Comparison of ENCODE assay signal across 9 cellular contexts in the genomic region with DNA sequence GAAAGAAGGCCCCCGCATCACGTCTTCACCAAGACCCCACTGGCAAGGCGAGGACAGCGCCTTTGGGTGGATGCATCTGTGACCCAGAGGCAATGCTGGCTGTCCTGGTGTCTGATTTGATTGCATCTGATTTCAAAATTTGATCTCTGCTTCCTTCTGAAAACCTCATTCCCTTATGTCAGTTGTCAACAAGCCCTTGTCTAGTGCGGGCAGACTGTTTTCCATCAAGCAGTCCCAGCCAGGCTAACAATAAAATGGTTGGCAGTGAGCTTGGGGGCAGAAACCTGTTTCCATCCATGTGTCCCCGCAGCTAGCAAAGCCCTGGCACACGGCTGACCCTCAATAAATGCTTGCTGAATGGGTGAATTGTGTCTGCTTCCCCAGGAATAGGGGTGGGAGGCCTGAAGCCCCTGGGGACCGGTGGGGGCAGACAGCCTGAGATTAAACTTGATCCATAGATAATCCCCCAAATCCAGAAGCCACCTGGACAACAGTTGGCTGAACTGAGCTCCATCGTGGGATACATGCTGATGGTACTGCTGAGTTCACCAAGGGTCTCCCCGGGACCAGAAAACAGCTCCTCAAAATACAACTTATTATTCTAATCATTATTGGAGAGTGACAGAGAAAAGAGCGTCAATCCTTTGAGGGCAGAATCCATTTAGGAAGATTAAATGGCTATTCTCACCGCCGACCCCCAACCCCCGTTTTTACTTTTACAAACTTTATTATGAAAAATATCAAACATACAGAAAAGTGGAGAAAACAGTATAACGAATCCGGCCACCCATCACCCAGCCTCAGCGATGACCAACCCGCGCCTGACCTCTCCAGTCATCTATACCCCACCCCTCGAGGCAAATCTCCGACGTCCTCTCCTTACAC. TPM values are rescaled to one million over a fixed set of nuclear protein-coding genes. Genes with fewer than 3 reads are reported as not detected.
A peak's percentile ranks its signal among the peaks of the same experiment; 100 is the strongest.
DNase-seq lines count a peak whose midpoint lies in the region; ATAC-seq, FAIRE-seq and TF ChIP-seq lines count a peak whose summit lies in the region.
"Had no signal": no experiment of that assay in that cellular context is flagged by ENCODE, and none has a peak within 500 bp of the region (broad histone marks: within the 10 kb centered on the region; RNA-seq: fewer than 3 reads in every experiment).

No MANE protein-coding gene starts in this region.

- H3K4me2 ChIP-seq in K562 (ENCODE audit: insufficient read depth, low read length): peak overlapping the region; percentile 76

- TF ChIP-seq CTCF in AG09309 (IDR thresholded peaks at IDR 0.05; ENCODE audit: control insufficient read depth, insufficient read depth, low read depth, low read length, missing control alignments): no peak
- no peak for TF ChIP-seq CTCF in K562 (IDR thresholded peaks at IDR 0.05 in 2 of 3, conservative IDR thresholded peaks at IDR 0.05 in 1 of 3; ENCODE audit: insufficient read depth in 2 of 3, low read depth in 1 of 3, low read length in 3 of 3)
- TF ChIP-seq CTCF in lung (IDR thresholded peaks at IDR 0.05; ENCODE audit: control extremely low read depth, extremely low read depth): no peak
- TF ChIP-seq CTCF in upper lobe of left lung (IDR thresholded peaks at IDR 0.05): no peak

- peaks cover 39% of the 10 kb centered on the region for H3K27me3 ChIP-seq in HUES64 (ENCODE audit: insufficient read depth, low read length)
- H3K27me3 ChIP-seq in K562 (ENCODE audit: control insufficient read depth in 2 of 2, insufficient read depth in 2 of 2, low read length in 2 of 2): no peaks in the 10 kb centered on the region
- H3K27me3 ChIP-seq in lung (ENCODE audit: control insufficient read depth, insufficient read depth): no peaks in the 10 kb centered on the region
- H3K27me3 ChIP-seq in upper lobe of left lung: peaks cover 0 to 4% (median 0%) of the 10 kb centered on the region in 4 donors

- H3K9ac ChIP-seq in HUES64 (ENCODE audit: low read depth, low read length) (peak overlapping the region; percentile 75), K562 (ENCODE audit: insufficient read depth in 1 of 2, low read depth in 2 of 2, low read length in 2 of 2) (peak overlapping the region; percentile 62 to 91; a peak in 3 of 4 replicates)

- ATAC-seq in K562 (no peak), lung (ENCODE audit: insufficient read depth, low FRiP score) (no peak), upper lobe of left lung (ENCODE audit: low FRiP score in 2 of 2) (no peak), GM19328 (IDR thresholded peaks at IDR 0.05; ENCODE audit: unreplicated experiment) (no peak), GM18870 (IDR thresholded peaks at IDR 0.05; ENCODE audit: unreplicated experiment) (no peak), GM18868 (IDR thresholded peaks at IDR 0.05; ENCODE audit: unreplicated experiment) (no peak)

- POLR2A ChIA-PET in K562 (lab: Yijun Ruan, JAX): interaction anchor here (0.6 to 1.1 kb wide), 3 partner anchors 12 to 1643 kb away, joined by 3 to 4 read pairs (median 4); no protein-coding TSS in a partner anchor

- no peaks in the 10 kb centered on the region for H4K20me1 ChIP-seq in K562 (replicated peaks; ENCODE audit: control insufficient read depth, insufficient read depth, low read length)

- TF ChIP-seq RAD21 in K562 (CRISPR knock-in tag; conservative IDR thresholded peaks at IDR 0.05 in 1 of 2, IDR thresholded peaks at IDR 0.05 in 1 of 2): no peak

- H2AFZ ChIP-seq in K562 (ENCODE audit: low read depth, low read length): peak overlapping the region; percentile 92

- H3K4me1 ChIP-seq in HUES64 (ENCODE audit: insufficient read depth, low read length): peaks cover 42% of the 10 kb centered on the region
- H3K4me1 ChIP-seq in K562 (replicated peaks in 1 of 2; ENCODE audit: control insufficient read depth in 2 of 2, insufficient read depth in 2 of 2, low read length in 2 of 2): peaks cover 36 to 39% of the 10 kb centered on the region in 2 experiments
- H3K4me1 ChIP-seq in lung (ENCODE audit: control insufficient read depth in 2 of 2, insufficient read depth in 2 of 2, low read length in 2 of 2): peaks cover 4 to 10% of the 10 kb centered on the region in 2 donors
- peaks cover 29 to 56% (median 45%) of the 10 kb centered on the region in 4 donors for H3K4me1 ChIP-seq in upper lobe of left lung

- H3K4me3 ChIP-seq in AG09309 (ENCODE audit: control insufficient read depth, low read depth, low read length) (peak overlapping the region; percentile 72), HUES64 (ENCODE audit: low read length) (peak overlapping the region; percentile 86), K562 (peak overlapping the region; percentile 69), lung (peak overlapping the region; percentile 71), upper lobe of left lung (peak overlapping the region; percentile 30 to 84 (median 71))

- H3K9me1 ChIP-seq in K562 (ENCODE audit: control insufficient read depth, insufficient read depth, low read length): no peaks in the 10 kb centered on the region

- WGBS in HUES64: 10% methylated on average over 22 of the region's 22 CpGs
- WGBS in K562 (ENCODE audit: insufficient coverage, low coverage, missing lambda C conversion rate): 22% methylated on average over 18 of the region's 22 CpGs
- 22 to 23% methylated on average over 22 of the region's 22 CpGs for WGBS in lung, 2 donors
- WGBS in upper lobe of left lung, 2 donors: 27 to 30% methylated on average over 21 to 22 of the region's 22 CpGs

- BruUV-seq in K562 (replicated peaks; lab: Mats Ljungman, UMichigan): TSS peak; percentile 83

- TF ChIP-seq EP300 in K562 (IDR thresholded peaks at IDR 0.05; ENCODE audit: low read length) (no peak), upper lobe of left lung (IDR thresholded peaks at IDR 0.05) (no peak)

- in situ Hi-C loops in K562 (cut with MboI): no loop called here

- CTCF ChIA-PET in K562 (lab: Yijun Ruan, JAX; ENCODE audit: low intra/inter-chr PET ratio): interaction anchor here (1.1 kb wide), 1 partner anchor 143 kb away, joined by 4 read pairs; no protein-coding TSS in a partner anchor

- H3K36me3 ChIP-seq in HUES64 (ENCODE audit: insufficient read depth, low read length) (no peaks in the 10 kb centered on the region), K562 (ENCODE audit: control insufficient read depth, insufficient read depth, low read length) (no peaks in the 10 kb centered on the region), lung (ENCODE audit: control insufficient read depth in 2 of 2, insufficient read depth in 2 of 2, low read length in 2 of 2) (no peaks in the 10 kb centered on the region), upper lobe of left lung (no peaks in the 10 kb centered on the region)

- FAIRE-seq in K562 (lab: Jason Lieb, UNC): no peak
- FAIRE-seq: islet of Langerhans had no signal

- no peak for DNase-seq in AG09309 (ENCODE audit: low read depth)
- DNase-seq in K562 (ENCODE audit: extremely low read depth in 1 of 4, low spot score in 3 of 4): no peak
- DNase-seq in lung (ENCODE audit: low spot score): no peak
- DNase-seq in upper lobe of left lung: no peak

- TF ChIP-seq POLR2A in K562 (conservative IDR thresholded peaks at IDR 0.05) (no peak), upper lobe of left lung (IDR thresholded peaks at IDR 0.05) (no peak)

- intact Hi-C loops in K562 (cut with micrococcal nuclease): loop anchor here (5.0 kb wide), 4 partner anchors 49 to 189 kb away; no protein-coding TSS in a partner anchor

- peaks cover 13% of the 10 kb centered on the region; the same call in 2 of the 3 replicates for H3K79me2 ChIP-seq in K562 (ENCODE audit: control insufficient read depth, insufficient read depth, low read length)

- H3K9me3 ChIP-seq in HUES64 (ENCODE audit: insufficient read depth, low read depth, low read length) (no peaks in the 10 kb centered on the region), K562 (replicated peaks; ENCODE audit: control insufficient read depth, insufficient read depth, low read depth, low read length) (no peaks in the 10 kb centered on the region), lung (ENCODE audit: control insufficient read depth in 2 of 2, insufficient read depth in 1 of 2, low read length in 1 of 2) (no peaks in the 10 kb centered on the region), upper lobe of left lung (no peaks in the 10 kb centered on the region)

- H3K27ac ChIP-seq in HUES64 (ENCODE audit: low read depth, low read length): peak overlapping the region; percentile 73; the same call in 1 of the 2 replicates
- H3K27ac ChIP-seq in K562 (ENCODE audit: extremely low read depth, low read depth, low read length): peak overlapping the region; percentile 69; the same call in 2 of the 3 replicates
- H3K27ac ChIP-seq in lung (ENCODE audit: low read depth in 1 of 2, low read length in 1 of 2): peak overlapping the region; percentile 92 to 98
- H3K27ac ChIP-seq in upper lobe of left lung: peak overlapping the region; percentile 81 to 92 (median 89)

TF ChIP-seq in K562, 482 proteins besides CTCF, POLR2A, EP300 and RAD21:
- TF ChIP-seq PRPF4 (IDR thresholded peaks at IDR 0.05; ENCODE audit: insufficient read depth, low read depth, low read length, poor library complexity, severe bottlenecking) (no peak), FOXA1 (IDR thresholded peaks at IDR 0.05; ENCODE audit: borderline replicate concordance) (no peak), ZNF263 (CRISPR knock-in tag; IDR thresholded peaks at IDR 0.05; ENCODE audit: borderline replicate concordance) (no peak)

RNA-seq across cellular contexts. Expression of gene DUSP5, which starts 0.9 kb away (rescaled TPM):
- 22.3 TPM for polyA plus RNA-seq in HUES64 (2013, experiment 1 of 2)
- 21.0 TPM for polyA plus RNA-seq in HUES64 (2013, experiment 2 of 2)
- 4.3 and 7.9 TPM in 2 replicates for total RNA-seq in K562 (2011; cell fraction: chromatin; rRNA removed; ENCODE audit: low replicate concordance)
- total RNA-seq in K562 (2011; cell fraction: nucleolus; rRNA removed): 4.7 and 6.2 TPM in 2 replicates
- total RNA-seq in K562 (2011; cell fraction: nucleoplasm; rRNA removed): 3.0 and 4.0 TPM in 2 replicates
- 1.4 and 2.8 TPM in 2 replicates for total RNA-seq in K562 (2014; rRNA removed)
- total RNA-seq in K562 (2014; rRNA removed; fragmentation: Illumina TruSeq; extraction: Trizol): 2.2 and 2.3 TPM in 2 replicates
- 2.0 and 2.4 TPM in 2 replicates for total RNA-seq in K562 (2015; rRNA removed; fragmentation: Illumina TruSeq; extraction: Trizol)
- 3.4 and 3.5 TPM in 2 replicates for total RNA-seq in K562 (2021)
- 2.5 and 3.4 TPM in 2 replicates for polyA plus RNA-seq in K562 (2011; rRNA removed)
- 2.9 and 4.8 TPM in 2 replicates for polyA plus RNA-seq in K562 (2011; cell fraction: cytosol; rRNA removed)
- 3.3 and 6.1 TPM in 2 replicates for polyA plus RNA-seq in K562 (2011; cell fraction: nucleus; rRNA removed)
- polyA plus RNA-seq in K562 (2012): 4.0 and 6.8 TPM in 2 replicates
- 2.4 TPM in 2 replicates for polyA plus RNA-seq in K562 (2014; fragmentation: Illumina TruSeq; extraction: Trizol)
- under 1 TPM; 0.49 to 0.71 TPM for polyA plus RNA-seq in K562 (2014; fragmentation: Nextera tagmentation; extraction: Ambion mirVana)
- polyA plus RNA-seq in K562 (2014; rRNA removed): 1.5 and 1.9 TPM in 2 replicates
- 5.1 and 10.5 TPM in 2 replicates for polyA minus RNA-seq in K562 (2011; rRNA and poly(A)+ RNA removed)
- polyA minus RNA-seq in K562 (2011; cell fraction: cytosol; rRNA and poly(A)+ RNA removed): 5.7 and 12.0 TPM in 2 replicates
- polyA minus RNA-seq in K562 (2011; cell fraction: nucleus; rRNA and poly(A)+ RNA removed): 3.2 and 4.7 TPM in 2 replicates
- 10 to 100 TPM; 10.3 to 13.5 TPM for total RNA-seq in lung
- 10 to 100 TPM; 12.3 to 16.4 TPM for polyA plus RNA-seq in lung
- 10 to 100 TPM in 3 of 6 donors, 1 to 10 TPM in 3; 1.0 to 19.3 (median 10.0) TPM for total RNA-seq in upper lobe of left lung
